In genomic region chr1:190477687-190478192, GRCh38 we compare ENCODE assay signal across 9 cellular contexts. TPM values are rescaled to one million over a fixed set of nuclear protein-coding genes. Genes with fewer than 3 reads are reported as not detected.
A peak's percentile ranks its signal among the peaks of the same experiment; 100 is the strongest.
DNase-seq lines count a peak whose midpoint lies in the region; ATAC-seq and TF ChIP-seq lines count a peak whose summit lies in the region.
"Had no signal": no experiment of that assay in that cellular context is flagged by ENCODE, and none has a peak within 500 bp of the region (broad histone marks: within the 10 kb centered on the region; RNA-seq: fewer than 3 reads in every experiment).

BRINP3 (minus strand) TSS chr1:190477864.

- TF ChIP-seq CTCF in spleen (IDR thresholded peaks at IDR 0.05 in 8 of 11, conservative IDR thresholded peaks at IDR 0.05 in 3 of 11) = no peak

- ATAC-seq in HG02759 (IDR thresholded peaks at IDR 0.05; ENCODE audit: unreplicated experiment) (peak; percentile 4), GM18907 (IDR thresholded peaks at IDR 0.05; ENCODE audit: unreplicated experiment) (no peak)
- no peak for ATAC-seq in activated CD4-positive, CD25-positive, alpha-beta regulatory T cell treated with anti-CD3 and anti-CD28 coated beads, Interleukin-2, amount 50 U/mL, for 24 hours

- intact Hi-C loops in spleen (cut with DNase I; ENCODE audit: low total_unique reads) = no loop called here

- DNase-seq in adipocyte (ENCODE audit: low read depth) (peak; percentile 10), spleen (no peak)
- DNase-seq: activated T-cell treated with anti-CD3 and anti-CD28 coated beads for 4 hours, NCI-H1417 treated with DMSO at 0.1 percent for 48 hours had no signal

- H3K27ac ChIP-seq in subcutaneous abdominal adipose tissue (ENCODE audit: low read depth, low read length) (no peak within 1 kb of the TSS), spleen (no peak within 1 kb of the TSS)

- H3K4me1 ChIP-seq in adipocyte (ENCODE audit: control insufficient read depth, insufficient read depth, low read length) (peaks cover 13% of the 10 kb centered on the region), iPS-15b (ENCODE audit: control insufficient read depth, insufficient read depth, low read length) (peaks cover 20% of the 10 kb centered on the region), subcutaneous abdominal adipose tissue (ENCODE audit: control insufficient read depth in 5 of 5, insufficient read depth in 5 of 5, low read length in 5 of 5) (peaks cover 1 to 26% (median 16%) of the 10 kb centered on the region in 5 donors), spleen (peaks cover 0 to 14% (median 0%) of the 10 kb centered on the region in 6 donors)

- H3K9ac ChIP-seq in adipocyte (ENCODE audit: low read length) (no peak within 1 kb of the TSS), iPS-15b (ENCODE audit: low read depth, low read length) (peak within 1 kb of the TSS; percentile 50), subcutaneous abdominal adipose tissue (ENCODE audit: low read length in 5 of 5) (no peak within 1 kb of the TSS)

- H3K9me3 ChIP-seq in adipocyte (ENCODE audit: control insufficient read depth, low read length) (no peaks in the 10 kb centered on the region), iPS-15b (ENCODE audit: control insufficient read depth, insufficient read depth, low read length) (no peaks in the 10 kb centered on the region), subcutaneous abdominal adipose tissue (ENCODE audit: control insufficient read depth in 5 of 5, low read length in 5 of 5) (peaks cover 0 to 3% (median 0%) of the 10 kb centered on the region in 5 donors), spleen (no peaks in the 10 kb centered on the region)

- peaks cover 53% of the 10 kb centered on the region for H3K27me3 ChIP-seq in adipocyte (replicated peaks; ENCODE audit: control insufficient read depth, insufficient read depth, low read length)
- H3K27me3 ChIP-seq in iPS-15b (ENCODE audit: control insufficient read depth, insufficient read depth, low read length) = peaks cover 51% of the 10 kb centered on the region
- H3K27me3 ChIP-seq in subcutaneous abdominal adipose tissue (ENCODE audit: control insufficient read depth in 5 of 5, insufficient read depth in 4 of 5, low read length in 5 of 5) = peaks cover 22 to 32% (median 26%) of the 10 kb centered on the region in 5 donors
- peaks cover 3 to 60% (median 27%) of the 10 kb centered on the region in 7 donors for H3K27me3 ChIP-seq in spleen (replicated peaks in 1 of 7)

- 3 to 9% (median 5%) methylated on average over 9 of the region's 9 CpGs for WGBS in spleen, 5 donors

- no peak for TF ChIP-seq POLR2A in spleen (IDR thresholded peaks at IDR 0.05)

- peak within 1 kb of the TSS; percentile 76 for H3K4me3 ChIP-seq in adipocyte (ENCODE audit: low read length)
- peak within 1 kb of the TSS; percentile 90 for H3K4me3 ChIP-seq in iPS-15b (ENCODE audit: low read depth, low read length)
- H3K4me3 ChIP-seq in subcutaneous abdominal adipose tissue (ENCODE audit: low read depth in 1 of 5, low read length in 5 of 5) = peak within 1 kb of the TSS; percentile 19 to 67 (median 49)
- H3K4me3 ChIP-seq in spleen = peak within 1 kb of the TSS in 3 of 8 donors; percentile 6 to 46 (median 24)

- H3K36me3 ChIP-seq in adipocyte (ENCODE audit: control insufficient read depth, insufficient read depth, low read length, severe bottlenecking) (no peaks in the 10 kb centered on the region), iPS-15b (ENCODE audit: control insufficient read depth, insufficient read depth, low read length) (no peaks in the 10 kb centered on the region), subcutaneous abdominal adipose tissue (ENCODE audit: control insufficient read depth in 5 of 5, insufficient read depth in 5 of 5, low read length in 5 of 5) (no peaks in the 10 kb centered on the region), spleen (no peaks in the 10 kb centered on the region)

RNA-seq across cellular contexts. Expression of gene BRINP3, which starts in this region (rescaled TPM):
- not detected for total RNA-seq in spleen
- polyA plus RNA-seq in spleen = not detected
